In genomic region chr4:119103263-119103662, GRCh38 we compare ENCODE assay signal across 8 cellular contexts.
DNase-seq lines count a peak whose midpoint lies in the region; ATAC-seq lines count a peak whose summit lies in the region.

No MANE protein-coding gene starts in this region.

- ATAC-seq in GM19397 (IDR thresholded peaks at IDR 0.05; ENCODE audit: unreplicated experiment): no peak

- peak; percentile 35 for DNase-seq in GF-D8 (lab: John Stamatoyannopoulos, UW)
- DNase-seq in SIG-M5 (lab: John Stamatoyannopoulos, UW): peak; percentile 62
- DNase-seq in fibroblast of peridontal ligament (ENCODE audit: extremely low read depth): peak; percentile 99
- DNase-seq in pons (ENCODE audit: low spot score): peak; percentile 17
- DNase-seq in NCI-H510A treated with DMSO at 0.1 percent for 48 hours (lab: John Stamatoyannopoulos, UW): no peak
- DNase-seq in NK-92 treated with Interleukin-12 subunit alpha and Interleukin-12 subunit beta, amount 100 ng/mL, for 24 hours (lab: John Stamatoyannopoulos, UW): no peak
- DNase-seq in NCI-H748 (lab: John Stamatoyannopoulos, UW; ENCODE audit: unreplicated experiment): no peak

Comparison
In these comparisons a context has a peak if more than half of its experiments do, and no peak if none do; other contexts are left out.
1. DNase-seq: peak in GF-D8 (single experiment), SIG-M5 (single experiment), fibroblast of peridontal ligament (single experiment) and pons (single experiment); none in NCI-H510A treated with DMSO at 0.1 percent for 48 hours (single experiment), NK-92 treated with Interleukin-12 subunit alpha and Interleukin-12 subunit beta, amount 100 ng/mL, for 24 hours (single experiment) and NCI-H748 (single experiment).